1 cellular context compared by ENCODE assay signal in genomic region chr4:171170671-171171070, GRCh38.
TF ChIP-seq lines count a peak whose summit lies in the region.

No MANE protein-coding gene starts in this region.

TF ChIP-seq in GM23338, 12 proteins besides CTCF, POLR2A, EP300 and RAD21 (continued from another document):
- TF ChIP-seq JUNB (IDR thresholded peaks at IDR 0.05; ENCODE audit: unreplicated experiment) (no peak), POLR2AphosphoS5 (IDR thresholded peaks at IDR 0.05; ENCODE audit: low read depth) (no peak), ZNF114 (CRISPR knock-in tag; IDR thresholded peaks at IDR 0.05) (no peak), STAT1 (IDR thresholded peaks at IDR 0.05; ENCODE audit: unreplicated experiment) (no peak), NANOG (IDR thresholded peaks at IDR 0.05; ENCODE audit: borderline replicate concordance) (no peak)
